In the genomic region with DNA sequence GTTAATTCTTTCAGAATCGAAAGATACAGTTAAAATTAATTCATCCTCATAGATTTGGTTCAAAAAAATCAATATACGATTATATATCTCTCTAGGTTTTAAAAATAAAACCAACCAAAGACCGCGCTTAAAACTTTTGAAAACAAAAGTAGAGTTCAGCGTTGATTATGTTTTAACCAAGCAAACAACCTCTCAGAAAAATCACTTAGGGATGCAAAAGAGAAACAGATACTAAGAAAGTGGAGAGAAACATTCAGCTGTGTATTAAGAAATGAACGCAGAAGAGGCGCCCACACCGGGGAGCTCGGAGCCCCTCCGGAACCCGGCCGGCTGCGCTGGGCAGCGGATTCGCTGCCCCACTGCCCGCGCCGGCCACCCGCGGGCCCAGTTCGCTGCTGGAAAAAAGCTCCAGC, we compare ENCODE assay signal across 9 cellular contexts.
DNase-seq lines count a peak whose midpoint lies in the region; ATAC-seq and TF ChIP-seq lines count a peak whose summit lies in the region.
"Had no signal": no experiment of that assay in that cellular context is flagged by ENCODE, and none has a peak within 500 bp of the region (broad histone marks: within the 10 kb centered on the region; RNA-seq: fewer than 3 reads in every experiment).

No MANE protein-coding gene starts in this region.

- no peaks in the 10 kb centered on the region for H3K36me3 ChIP-seq in mucosa of stomach (ENCODE audit: control insufficient read depth, insufficient read depth, low read length)

- no peak for TF ChIP-seq CTCF in AG04449 (IDR thresholded peaks at IDR 0.05; ENCODE audit: insufficient read depth, low read length, missing control alignments)

- H3K4me1 ChIP-seq in mucosa of stomach (ENCODE audit: control insufficient read depth, insufficient read depth, low read length), result peaks cover 15% of the 10 kb centered on the region

- peaks cover 46% of the 10 kb centered on the region for H3K27me3 Mint-ChIP-seq in activated naive CD8-positive, alpha-beta T cell

- H3K9me3 ChIP-seq in mucosa of stomach (ENCODE audit: control insufficient read depth, low read length), result no peaks in the 10 kb centered on the region

- POLR2A ChIA-PET in AG04449 (lab: Yijun Ruan, JAX), result interaction anchor here (1.5 kb wide), 1 partner anchor 354 kb away, joined by 3 read pairs; no protein-coding TSS in a partner anchor
- POLR2A ChIA-PET in HEK293T (lab: Yijun Ruan, JAX), result interaction anchor here (1.1 to 1.6 kb wide), 3 partner anchors 8 to 159 kb away, joined by 3 to 6 read pairs (median 3); no protein-coding TSS in a partner anchor

- DNase-seq in AG04449 (ENCODE audit: low read depth, low spot score) (no peak), HCEC 1CT (peak; percentile 9), ecto neural progenitor cell (ENCODE audit: low spot score) (no peak), HEK293T (ENCODE audit: extremely low spot score) (no peak)
- DNase-seq in activated CD4-positive, CD25-positive, alpha-beta regulatory T cell treated with anti-CD3 and anti-CD28 coated beads, Interleukin-2, amount 50 U/mL, for 72 hours, result no peak
- DNase-seq: anterior cingulate cortex had no signal

- H3K4me3 ChIP-seq in AG04449 (ENCODE audit: low read depth, low read length) (peak overlapping the region; percentile 72), mucosa of stomach (ENCODE audit: low read length) (peak overlapping the region; percentile 36)

- no peak for TF ChIP-seq POLR2A in GM18505 (IDR thresholded peaks at IDR 0.05; ENCODE audit: borderline replicate concordance, extremely low read depth, insufficient read depth, insufficient read length)

- peaks cover 3% of the 10 kb centered on the region for H3K9me3 Mint-ChIP-seq in activated naive CD8-positive, alpha-beta T cell (ENCODE audit: low read depth)

- H3K4me1 Mint-ChIP-seq in activated naive CD8-positive, alpha-beta T cell (ENCODE audit: low read depth), result peaks cover 37% of the 10 kb centered on the region

- peaks cover 58% of the 10 kb centered on the region for H3K27me3 ChIP-seq in mucosa of stomach (ENCODE audit: control insufficient read depth, insufficient read depth, low read length)

- no peak overlapping the region for H3K27ac Mint-ChIP-seq in activated naive CD8-positive, alpha-beta T cell

- H3K4me3 Mint-ChIP-seq in activated naive CD8-positive, alpha-beta T cell, result peak overlapping the region; percentile 84

- H3K36me3 Mint-ChIP-seq in activated naive CD8-positive, alpha-beta T cell, result peaks cover 4% of the 10 kb centered on the region

- no peak for ATAC-seq in GM18505 (IDR thresholded peaks at IDR 0.05; ENCODE audit: unreplicated experiment)

- peak overlapping the region; percentile 61 for H3K9ac ChIP-seq in mucosa of stomach (ENCODE audit: low read length)

- CTCF ChIA-PET in AG04449 (lab: Yijun Ruan, JAX) (interaction anchor here (1.6 to 3.5 kb wide), 2 partner anchors 159 to 295 kb away, joined by 5 to 10 read pairs; no protein-coding TSS in a partner anchor), HEK293T (lab: Yijun Ruan, JAX) (interaction anchor here (1.3 kb wide), 1 partner anchor 159 kb away, joined by 3 read pairs; no protein-coding TSS in a partner anchor)

TF ChIP-seq in HEK293T, 16 proteins besides CTCF, POLR2A, EP300 and RAD21:
- TF ChIP-seq SUZ12 (IDR thresholded peaks at IDR 0.05), result no peak
- no peak for TF ChIP-seq HDGF (IDR thresholded peaks at IDR 0.05; ENCODE audit: borderline replicate concordance)
- no peak for TF ChIP-seq ELF4 (IDR thresholded peaks at IDR 0.05)
- TF ChIP-seq SP1 (IDR thresholded peaks at IDR 0.05), result no peak
- no peak for TF ChIP-seq TARDBP (IDR thresholded peaks at IDR 0.05)
- no peak for TF ChIP-seq LEF1 (IDR thresholded peaks at IDR 0.05; ENCODE audit: borderline replicate concordance)
- TF ChIP-seq ZNF384 (IDR thresholded peaks at IDR 0.05), result no peak
- no peak for TF ChIP-seq ARNT (IDR thresholded peaks at IDR 0.05)
- TF ChIP-seq L3MBTL2 (conservative IDR thresholded peaks at IDR 0.05), result no peak
- no peak for TF ChIP-seq FOXM1 (IDR thresholded peaks at IDR 0.05; ENCODE audit: borderline replicate concordance)
- TF ChIP-seq NFRKB (IDR thresholded peaks at IDR 0.05), result no peak
- TF ChIP-seq CTBP1 (IDR thresholded peaks at IDR 0.05; ENCODE audit: borderline replicate concordance), result no peak
- TF ChIP-seq FOXA1 (IDR thresholded peaks at IDR 0.05), result no peak
- no peak for TF ChIP-seq BHLHE40 (IDR thresholded peaks at IDR 0.05; ENCODE audit: borderline replicate concordance)
- TF ChIP-seq, protein P1, sequence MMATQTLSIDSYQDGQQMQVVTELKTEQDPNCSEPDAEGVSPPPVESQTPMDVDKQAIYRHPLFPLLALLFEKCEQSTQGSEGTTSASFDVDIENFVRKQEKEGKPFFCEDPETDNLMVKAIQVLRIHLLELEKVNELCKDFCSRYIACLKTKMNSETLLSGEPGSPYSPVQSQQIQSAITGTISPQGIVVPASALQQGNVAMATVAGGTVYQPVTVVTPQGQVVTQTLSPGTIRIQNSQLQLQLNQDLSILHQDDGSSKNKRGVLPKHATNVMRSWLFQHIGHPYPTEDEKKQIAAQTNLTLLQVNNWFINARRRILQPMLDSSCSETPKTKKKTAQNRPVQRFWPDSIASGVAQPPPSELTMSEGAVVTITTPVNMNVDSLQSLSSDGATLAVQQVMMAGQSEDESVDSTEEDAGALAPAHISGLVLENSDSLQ (IDR thresholded peaks at IDR 0.05), result no peak
- no peak for TF ChIP-seq FOXK2 (IDR thresholded peaks at IDR 0.05)
